ENCODE assay signal across 1 cellular context in the genomic region with DNA sequence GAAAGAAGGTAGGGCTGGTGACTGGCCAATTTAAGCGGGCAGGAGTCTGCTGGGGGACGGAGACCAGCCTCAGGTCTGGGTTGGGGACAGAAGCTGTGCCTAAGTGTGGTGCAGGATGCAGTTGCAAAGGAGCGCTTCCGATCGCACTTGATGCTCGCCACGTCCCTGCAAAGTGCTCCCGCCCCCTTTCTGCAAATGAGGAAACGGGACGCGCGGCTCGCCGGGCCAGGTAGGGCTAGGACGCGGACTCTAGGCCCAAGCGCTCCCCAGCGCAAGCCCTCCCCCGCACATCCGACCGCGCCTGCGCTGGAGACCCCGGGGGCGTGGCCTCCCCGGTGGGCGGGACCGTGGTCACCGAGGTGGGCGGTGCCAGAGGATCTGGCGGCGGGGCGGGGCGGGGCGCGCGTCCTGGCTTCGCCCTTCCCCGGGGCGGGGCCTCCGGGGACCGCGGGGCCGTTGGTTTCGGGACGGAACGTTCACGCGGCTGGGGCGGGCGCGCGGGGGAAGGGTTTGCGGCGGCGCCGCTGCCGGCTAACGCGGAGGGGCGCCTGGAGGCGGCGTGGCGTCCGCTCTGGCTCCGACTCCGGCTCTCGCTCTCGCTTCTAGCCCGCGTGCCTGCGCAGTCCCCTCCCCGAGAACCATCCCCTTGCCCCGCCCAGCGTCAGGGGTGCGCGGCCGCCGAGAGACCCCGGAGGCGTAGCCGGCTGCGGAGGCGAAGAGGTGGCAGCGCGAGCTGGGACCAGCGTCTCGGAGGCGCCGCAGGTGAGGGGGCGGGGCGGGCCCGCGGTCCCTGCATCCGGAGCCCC.
A peak's percentile ranks its signal among the peaks of the same experiment; 100 is the strongest.
TF ChIP-seq lines count a peak whose summit lies in the region.

A gene (plus strand): TSS at position 513 of the 806 bp plus-strand sequence. CDS start 12,446 bp downstream, outside the sequence.

TF ChIP-seq in HepG2, 621 proteins besides CTCF, POLR2A, EP300 and RAD21 (continued from another document and continues in another):
- TF ChIP-seq, protein P1, sequence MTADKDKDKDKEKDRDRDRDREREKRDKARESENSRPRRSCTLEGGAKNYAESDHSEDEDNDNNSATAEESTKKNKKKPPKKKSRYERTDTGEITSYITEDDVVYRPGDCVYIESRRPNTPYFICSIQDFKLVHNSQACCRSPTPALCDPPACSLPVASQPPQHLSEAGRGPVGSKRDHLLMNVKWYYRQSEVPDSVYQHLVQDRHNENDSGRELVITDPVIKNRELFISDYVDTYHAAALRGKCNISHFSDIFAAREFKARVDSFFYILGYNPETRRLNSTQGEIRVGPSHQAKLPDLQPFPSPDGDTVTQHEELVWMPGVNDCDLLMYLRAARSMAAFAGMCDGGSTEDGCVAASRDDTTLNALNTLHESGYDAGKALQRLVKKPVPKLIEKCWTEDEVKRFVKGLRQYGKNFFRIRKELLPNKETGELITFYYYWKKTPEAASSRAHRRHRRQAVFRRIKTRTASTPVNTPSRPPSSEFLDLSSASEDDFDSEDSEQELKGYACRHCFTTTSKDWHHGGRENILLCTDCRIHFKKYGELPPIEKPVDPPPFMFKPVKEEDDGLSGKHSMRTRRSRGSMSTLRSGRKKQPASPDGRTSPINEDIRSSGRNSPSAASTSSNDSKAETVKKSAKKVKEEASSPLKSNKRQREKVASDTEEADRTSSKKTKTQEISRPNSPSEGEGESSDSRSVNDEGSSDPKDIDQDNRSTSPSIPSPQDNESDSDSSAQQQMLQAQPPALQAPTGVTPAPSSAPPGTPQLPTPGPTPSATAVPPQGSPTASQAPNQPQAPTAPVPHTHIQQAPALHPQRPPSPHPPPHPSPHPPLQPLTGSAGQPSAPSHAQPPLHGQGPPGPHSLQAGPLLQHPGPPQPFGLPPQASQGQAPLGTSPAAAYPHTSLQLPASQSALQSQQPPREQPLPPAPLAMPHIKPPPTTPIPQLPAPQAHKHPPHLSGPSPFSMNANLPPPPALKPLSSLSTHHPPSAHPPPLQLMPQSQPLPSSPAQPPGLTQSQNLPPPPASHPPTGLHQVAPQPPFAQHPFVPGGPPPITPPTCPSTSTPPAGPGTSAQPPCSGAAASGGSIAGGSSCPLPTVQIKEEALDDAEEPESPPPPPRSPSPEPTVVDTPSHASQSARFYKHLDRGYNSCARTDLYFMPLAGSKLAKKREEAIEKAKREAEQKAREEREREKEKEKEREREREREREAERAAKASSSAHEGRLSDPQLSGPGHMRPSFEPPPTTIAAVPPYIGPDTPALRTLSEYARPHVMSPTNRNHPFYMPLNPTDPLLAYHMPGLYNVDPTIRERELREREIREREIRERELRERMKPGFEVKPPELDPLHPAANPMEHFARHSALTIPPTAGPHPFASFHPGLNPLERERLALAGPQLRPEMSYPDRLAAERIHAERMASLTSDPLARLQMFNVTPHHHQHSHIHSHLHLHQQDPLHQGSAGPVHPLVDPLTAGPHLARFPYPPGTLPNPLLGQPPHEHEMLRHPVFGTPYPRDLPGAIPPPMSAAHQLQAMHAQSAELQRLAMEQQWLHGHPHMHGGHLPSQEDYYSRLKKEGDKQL (CRISPR knock-in tag; IDR thresholded peaks at IDR 0.05; ENCODE audit: low read depth), result no peak
- no peak for TF ChIP-seq RFXANK (CRISPR knock-in tag; IDR thresholded peaks at IDR 0.05)
- TF ChIP-seq, protein P2, sequence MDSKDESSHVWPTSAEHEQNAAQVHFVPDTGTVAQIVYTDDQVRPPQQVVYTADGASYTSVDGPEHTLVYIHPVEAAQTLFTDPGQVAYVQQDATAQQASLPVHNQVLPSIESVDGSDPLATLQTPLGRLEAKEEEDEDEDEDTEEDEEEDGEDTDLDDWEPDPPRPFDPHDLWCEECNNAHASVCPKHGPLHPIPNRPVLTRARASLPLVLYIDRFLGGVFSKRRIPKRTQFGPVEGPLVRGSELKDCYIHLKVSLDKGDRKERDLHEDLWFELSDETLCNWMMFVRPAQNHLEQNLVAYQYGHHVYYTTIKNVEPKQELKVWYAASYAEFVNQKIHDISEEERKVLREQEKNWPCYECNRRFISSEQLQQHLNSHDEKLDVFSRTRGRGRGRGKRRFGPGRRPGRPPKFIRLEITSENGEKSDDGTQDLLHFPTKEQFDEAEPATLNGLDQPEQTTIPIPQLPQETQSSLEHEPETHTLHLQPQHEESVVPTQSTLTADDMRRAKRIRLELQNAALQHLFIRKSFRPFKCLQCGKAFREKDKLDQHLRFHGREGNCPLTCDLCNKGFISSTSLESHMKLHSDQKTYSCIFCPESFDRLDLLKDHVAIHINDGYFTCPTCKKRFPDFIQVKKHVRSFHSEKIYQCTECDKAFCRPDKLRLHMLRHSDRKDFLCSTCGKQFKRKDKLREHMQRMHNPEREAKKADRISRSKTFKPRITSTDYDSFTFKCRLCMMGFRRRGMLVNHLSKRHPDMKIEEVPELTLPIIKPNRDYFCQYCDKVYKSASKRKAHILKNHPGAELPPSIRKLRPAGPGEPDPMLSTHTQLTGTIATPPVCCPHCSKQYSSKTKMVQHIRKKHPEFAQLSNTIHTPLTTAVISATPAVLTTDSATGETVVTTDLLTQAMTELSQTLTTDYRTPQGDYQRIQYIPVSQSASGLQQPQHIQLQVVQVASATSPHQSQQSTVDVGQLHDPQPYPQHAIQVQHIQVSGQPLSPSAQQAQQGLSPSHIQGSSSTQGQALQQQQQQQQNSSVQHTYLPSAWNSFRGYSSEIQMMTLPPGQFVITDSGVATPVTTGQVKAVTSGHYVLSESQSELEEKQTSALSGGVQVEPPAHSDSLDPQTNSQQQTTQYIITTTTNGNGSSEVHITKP (CRISPR knock-in tag; IDR thresholded peaks at IDR 0.05; ENCODE audit: low read depth), result no peak; the same call in 1 of the 2 replicates
- TF ChIP-seq NR2F6 (IDR thresholded peaks at IDR 0.05), result no peak
- TF ChIP-seq NR2F6 (CRISPR knock-in tag; IDR thresholded peaks at IDR 0.05), result no peak
- no peak for TF ChIP-seq ZNF558 (CRISPR knock-in tag; IDR thresholded peaks at IDR 0.05; ENCODE audit: borderline replicate concordance)
- TF ChIP-seq, protein P3, sequence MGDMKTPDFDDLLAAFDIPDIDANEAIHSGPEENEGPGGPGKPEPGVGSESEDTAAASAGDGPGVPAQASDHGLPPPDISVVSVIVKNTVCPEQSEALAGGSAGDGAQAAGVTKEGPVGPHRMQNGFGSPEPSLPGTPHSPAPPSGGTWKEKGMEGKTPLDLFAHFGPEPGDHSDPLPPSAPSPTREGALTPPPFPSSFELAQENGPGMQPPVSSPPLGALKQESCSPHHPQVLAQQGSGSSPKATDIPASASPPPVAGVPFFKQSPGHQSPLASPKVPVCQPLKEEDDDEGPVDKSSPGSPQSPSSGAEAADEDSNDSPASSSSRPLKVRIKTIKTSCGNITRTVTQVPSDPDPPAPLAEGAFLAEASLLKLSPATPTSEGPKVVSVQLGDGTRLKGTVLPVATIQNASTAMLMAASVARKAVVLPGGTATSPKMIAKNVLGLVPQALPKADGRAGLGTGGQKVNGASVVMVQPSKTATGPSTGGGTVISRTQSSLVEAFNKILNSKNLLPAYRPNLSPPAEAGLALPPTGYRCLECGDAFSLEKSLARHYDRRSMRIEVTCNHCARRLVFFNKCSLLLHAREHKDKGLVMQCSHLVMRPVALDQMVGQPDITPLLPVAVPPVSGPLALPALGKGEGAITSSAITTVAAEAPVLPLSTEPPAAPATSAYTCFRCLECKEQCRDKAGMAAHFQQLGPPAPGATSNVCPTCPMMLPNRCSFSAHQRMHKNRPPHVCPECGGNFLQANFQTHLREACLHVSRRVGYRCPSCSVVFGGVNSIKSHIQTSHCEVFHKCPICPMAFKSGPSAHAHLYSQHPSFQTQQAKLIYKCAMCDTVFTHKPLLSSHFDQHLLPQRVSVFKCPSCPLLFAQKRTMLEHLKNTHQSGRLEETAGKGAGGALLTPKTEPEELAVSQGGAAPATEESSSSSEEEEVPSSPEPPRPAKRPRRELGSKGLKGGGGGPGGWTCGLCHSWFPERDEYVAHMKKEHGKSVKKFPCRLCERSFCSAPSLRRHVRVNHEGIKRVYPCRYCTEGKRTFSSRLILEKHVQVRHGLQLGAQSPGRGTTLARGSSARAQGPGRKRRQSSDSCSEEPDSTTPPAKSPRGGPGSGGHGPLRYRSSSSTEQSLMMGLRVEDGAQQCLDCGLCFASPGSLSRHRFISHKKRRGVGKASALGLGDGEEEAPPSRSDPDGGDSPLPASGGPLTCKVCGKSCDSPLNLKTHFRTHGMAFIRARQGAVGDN (CRISPR knock-in tag; IDR thresholded peaks at IDR 0.05), result peak; percentile 97
- no peak for TF ChIP-seq ATF7 (IDR thresholded peaks at IDR 0.05)
- no peak for TF ChIP-seq ATF7 (CRISPR knock-in tag; IDR thresholded peaks at IDR 0.05)
- TF ChIP-seq ARID2 (CRISPR knock-in tag; IDR thresholded peaks at IDR 0.05; ENCODE audit: borderline replicate concordance), result peak; percentile 90
- TF ChIP-seq ZMAT3 (CRISPR knock-in tag; conservative IDR thresholded peaks at IDR 0.05), result 0 out of 2 replicates have a peak, but pooled peaks have one; percentile 65
- TF ChIP-seq SNAI1 (CRISPR knock-in tag; IDR thresholded peaks at IDR 0.05; ENCODE audit: borderline replicate concordance), result 0 out of 2 replicates have a peak, but pooled peaks have one; percentile 29
- TF ChIP-seq SP4 (CRISPR knock-in tag; IDR thresholded peaks at IDR 0.05), result peak; percentile 96
- TF ChIP-seq HDAC6 (IDR thresholded peaks at IDR 0.05; ENCODE audit: low read depth, low read length), result no peak
- TF ChIP-seq HCFC1 (IDR thresholded peaks at IDR 0.05; ENCODE audit: low read depth, low read length), result peak; percentile 55
- TF ChIP-seq, protein P4, sequence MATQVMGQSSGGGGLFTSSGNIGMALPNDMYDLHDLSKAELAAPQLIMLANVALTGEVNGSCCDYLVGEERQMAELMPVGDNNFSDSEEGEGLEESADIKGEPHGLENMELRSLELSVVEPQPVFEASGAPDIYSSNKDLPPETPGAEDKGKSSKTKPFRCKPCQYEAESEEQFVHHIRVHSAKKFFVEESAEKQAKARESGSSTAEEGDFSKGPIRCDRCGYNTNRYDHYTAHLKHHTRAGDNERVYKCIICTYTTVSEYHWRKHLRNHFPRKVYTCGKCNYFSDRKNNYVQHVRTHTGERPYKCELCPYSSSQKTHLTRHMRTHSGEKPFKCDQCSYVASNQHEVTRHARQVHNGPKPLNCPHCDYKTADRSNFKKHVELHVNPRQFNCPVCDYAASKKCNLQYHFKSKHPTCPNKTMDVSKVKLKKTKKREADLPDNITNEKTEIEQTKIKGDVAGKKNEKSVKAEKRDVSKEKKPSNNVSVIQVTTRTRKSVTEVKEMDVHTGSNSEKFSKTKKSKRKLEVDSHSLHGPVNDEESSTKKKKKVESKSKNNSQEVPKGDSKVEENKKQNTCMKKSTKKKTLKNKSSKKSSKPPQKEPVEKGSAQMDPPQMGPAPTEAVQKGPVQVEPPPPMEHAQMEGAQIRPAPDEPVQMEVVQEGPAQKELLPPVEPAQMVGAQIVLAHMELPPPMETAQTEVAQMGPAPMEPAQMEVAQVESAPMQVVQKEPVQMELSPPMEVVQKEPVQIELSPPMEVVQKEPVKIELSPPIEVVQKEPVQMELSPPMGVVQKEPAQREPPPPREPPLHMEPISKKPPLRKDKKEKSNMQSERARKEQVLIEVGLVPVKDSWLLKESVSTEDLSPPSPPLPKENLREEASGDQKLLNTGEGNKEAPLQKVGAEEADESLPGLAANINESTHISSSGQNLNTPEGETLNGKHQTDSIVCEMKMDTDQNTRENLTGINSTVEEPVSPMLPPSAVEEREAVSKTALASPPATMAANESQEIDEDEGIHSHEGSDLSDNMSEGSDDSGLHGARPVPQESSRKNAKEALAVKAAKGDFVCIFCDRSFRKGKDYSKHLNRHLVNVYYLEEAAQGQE (IDR thresholded peaks at IDR 0.05; ENCODE audit: borderline replicate concordance in 1 of 2, low read depth in 1 of 2, low read length in 2 of 2), result 0 out of 4 replicates have a peak, but pooled peaks of 1 of the 2 experiments have one; percentile 37
- TF ChIP-seq, protein P5, sequence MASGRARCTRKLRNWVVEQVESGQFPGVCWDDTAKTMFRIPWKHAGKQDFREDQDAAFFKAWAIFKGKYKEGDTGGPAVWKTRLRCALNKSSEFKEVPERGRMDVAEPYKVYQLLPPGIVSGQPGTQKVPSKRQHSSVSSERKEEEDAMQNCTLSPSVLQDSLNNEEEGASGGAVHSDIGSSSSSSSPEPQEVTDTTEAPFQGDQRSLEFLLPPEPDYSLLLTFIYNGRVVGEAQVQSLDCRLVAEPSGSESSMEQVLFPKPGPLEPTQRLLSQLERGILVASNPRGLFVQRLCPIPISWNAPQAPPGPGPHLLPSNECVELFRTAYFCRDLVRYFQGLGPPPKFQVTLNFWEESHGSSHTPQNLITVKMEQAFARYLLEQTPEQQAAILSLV (CRISPR knock-in tag; IDR thresholded peaks at IDR 0.05; ENCODE audit: borderline replicate concordance), result no peak; the same call in 1 of the 2 replicates
- TF ChIP-seq ZNF264 (CRISPR knock-in tag; IDR thresholded peaks at IDR 0.05), result 0 out of 2 replicates have a peak, but pooled peaks have one; percentile 23
- TF ChIP-seq RFX1 (IDR thresholded peaks at IDR 0.05), result no peak
- TF ChIP-seq ZFP41 (CRISPR knock-in tag; IDR thresholded peaks at IDR 0.05; ENCODE audit: borderline replicate concordance), result 0 out of 2 replicates have a peak, but pooled peaks have one; percentile 53
- TF ChIP-seq, protein P6, sequence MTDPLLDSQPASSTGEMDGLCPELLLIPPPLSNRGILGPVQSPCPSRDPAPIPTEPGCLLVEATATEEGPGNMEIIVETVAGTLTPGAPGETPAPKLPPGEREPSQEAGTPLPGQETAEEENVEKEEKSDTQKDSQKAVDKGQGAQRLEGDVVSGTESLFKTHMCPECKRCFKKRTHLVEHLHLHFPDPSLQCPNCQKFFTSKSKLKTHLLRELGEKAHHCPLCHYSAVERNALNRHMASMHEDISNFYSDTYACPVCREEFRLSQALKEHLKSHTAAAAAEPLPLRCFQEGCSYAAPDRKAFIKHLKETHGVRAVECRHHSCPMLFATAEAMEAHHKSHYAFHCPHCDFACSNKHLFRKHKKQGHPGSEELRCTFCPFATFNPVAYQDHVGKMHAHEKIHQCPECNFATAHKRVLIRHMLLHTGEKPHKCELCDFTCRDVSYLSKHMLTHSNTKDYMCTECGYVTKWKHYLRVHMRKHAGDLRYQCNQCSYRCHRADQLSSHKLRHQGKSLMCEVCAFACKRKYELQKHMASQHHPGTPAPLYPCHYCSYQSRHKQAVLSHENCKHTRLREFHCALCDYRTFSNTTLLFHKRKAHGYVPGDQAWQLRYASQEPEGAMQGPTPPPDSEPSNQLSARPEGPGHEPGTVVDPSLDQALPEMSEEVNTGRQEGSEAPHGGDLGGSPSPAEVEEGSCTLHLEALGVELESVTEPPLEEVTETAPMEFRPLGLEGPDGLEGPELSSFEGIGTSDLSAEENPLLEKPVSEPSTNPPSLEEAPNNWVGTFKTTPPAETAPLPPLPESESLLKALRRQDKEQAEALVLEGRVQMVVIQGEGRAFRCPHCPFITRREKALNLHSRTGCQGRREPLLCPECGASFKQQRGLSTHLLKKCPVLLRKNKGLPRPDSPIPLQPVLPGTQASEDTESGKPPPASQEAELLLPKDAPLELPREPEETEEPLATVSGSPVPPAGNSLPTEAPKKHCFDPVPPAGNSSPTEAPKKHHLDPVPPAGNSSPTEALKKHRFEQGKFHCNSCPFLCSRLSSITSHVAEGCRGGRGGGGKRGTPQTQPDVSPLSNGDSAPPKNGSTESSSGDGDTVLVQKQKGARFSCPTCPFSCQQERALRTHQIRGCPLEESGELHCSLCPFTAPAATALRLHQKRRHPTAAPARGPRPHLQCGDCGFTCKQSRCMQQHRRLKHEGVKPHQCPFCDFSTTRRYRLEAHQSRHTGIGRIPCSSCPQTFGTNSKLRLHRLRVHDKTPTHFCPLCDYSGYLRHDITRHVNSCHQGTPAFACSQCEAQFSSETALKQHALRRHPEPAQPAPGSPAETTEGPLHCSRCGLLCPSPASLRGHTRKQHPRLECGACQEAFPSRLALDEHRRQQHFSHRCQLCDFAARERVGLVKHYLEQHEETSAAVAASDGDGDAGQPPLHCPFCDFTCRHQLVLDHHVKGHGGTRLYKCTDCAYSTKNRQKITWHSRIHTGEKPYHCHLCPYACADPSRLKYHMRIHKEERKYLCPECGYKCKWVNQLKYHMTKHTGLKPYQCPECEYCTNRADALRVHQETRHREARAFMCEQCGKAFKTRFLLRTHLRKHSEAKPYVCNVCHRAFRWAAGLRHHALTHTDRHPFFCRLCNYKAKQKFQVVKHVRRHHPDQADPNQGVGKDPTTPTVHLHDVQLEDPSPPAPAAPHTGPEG (CRISPR knock-in tag; IDR thresholded peaks at IDR 0.05), result peak; percentile 24; the same call in 1 of the 2 replicates
- TF ChIP-seq ZNF556 (CRISPR knock-in tag; IDR thresholded peaks at IDR 0.05; ENCODE audit: borderline replicate concordance), result no peak
- no peak for TF ChIP-seq SRSF4 (IDR thresholded peaks at IDR 0.05; ENCODE audit: low read depth, low read length, poor library complexity, severe bottlenecking)
